Comparison of ENCODE assay signal across 27 cellular contexts in the genomic region with DNA sequence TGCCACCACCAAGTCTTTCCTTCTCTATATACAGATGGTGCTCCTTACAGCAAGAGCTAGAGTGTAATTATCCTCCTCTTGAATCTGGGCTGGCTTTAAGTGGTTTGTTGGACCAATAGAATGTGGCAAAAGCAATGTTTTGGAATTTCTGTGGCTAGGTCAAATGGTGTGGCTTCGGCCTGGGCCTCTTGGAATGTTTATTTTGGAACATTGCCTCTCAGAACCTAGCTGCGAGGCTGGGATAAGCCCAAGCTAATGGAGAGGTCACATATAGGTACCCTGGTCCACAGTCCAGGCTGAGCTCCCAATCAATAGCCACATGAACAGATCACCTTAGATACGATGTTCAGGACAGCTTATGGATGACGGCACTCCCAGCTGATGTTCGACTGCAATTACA.
"Had no signal": no experiment of that assay in that cellular context is flagged by ENCODE, and none has a peak within 500 bp of the region (broad histone marks: within the 10 kb centered on the region; RNA-seq: fewer than 3 reads in every experiment).

No MANE protein-coding gene starts in this region.

- H3K9ac ChIP-seq: parathyroid adenoma had no signal

- H3K27ac ChIP-seq: brain microvascular endothelial cell, dorsolateral prefrontal cortex, parathyroid adenoma, stomach, VCaP had no signal

- H3K4me1 ChIP-seq: parathyroid adenoma had no signal

- H3K4me3 ChIP-seq: dorsolateral prefrontal cortex, mucosa of descending colon, smooth muscle cell, stomach had no signal

- ATAC-seq: activated CD8-positive, alpha-beta T cell treated with anti-CD3 and anti-CD28 coated beads for 36 hours; effector memory CD8-positive, alpha-beta T cell; esophagus mucosa; mucosa of descending colon; sciatic nerve; stimulated activated memory B cell treated with anti-CD40 and anti-IgM and Interleukin-4, amounts not matched to agents 10 μg/mL and 1 μg/mL and 100 μg/mL, for 72 hours; T-cell had no signal

- H3K36me3 ChIP-seq: brain microvascular endothelial cell, stomach had no signal

- DNase-seq: activated CD4-positive, alpha-beta T cell treated with anti-CD3 and anti-CD28 coated beads, Interleukin-2, amount 10 ng/mL, durations not matched to agents 7 days and 5 days; activated CD4-positive, CD25-positive, alpha-beta regulatory T cell treated with anti-CD3 and anti-CD28 coated beads, Interleukin-2, amount 50 U/mL, for 72 hours; activated CD8-positive, alpha-beta T cell treated with anti-CD3 and anti-CD28 coated beads for 36 hours; activated gamma-delta T cell treated with Interleukin-2 at 50 U/mL for 16 hours; aorta; brain microvascular endothelial cell; caudate nucleus; dorsolateral prefrontal cortex; effector memory CD8-positive, alpha-beta T cell; glutamatergic neuron; hippocampal formation; mesendoderm; mucosa of descending colon; nephron progenitor cell; nucleus accumbens; stimulated activated CD4-positive, alpha-beta T cell treated with anti-CD3 and anti-CD28 coated beads, Interleukin-15, amount 100 ng/mL, for 24 hours; stomach; T-cell; trophoblast cell had no signal

- H3K27me3 ChIP-seq: brain microvascular endothelial cell, stomach had no signal

- FAIRE-seq: endothelial cell of umbilical vein, frontal cortex had no signal
